ENCODE assay signal across 25 cellular contexts in genomic region chr9:123356851-123357747, GRCh38. TPM values are rescaled to one million over a fixed set of nuclear protein-coding genes. Genes with fewer than 3 reads are reported as not detected.
A peak's percentile ranks its signal among the peaks of the same experiment; 100 is the strongest.
DNase-seq lines count a peak whose midpoint lies in the region; ATAC-seq and TF ChIP-seq lines count a peak whose summit lies in the region.
"Had no signal": no experiment of that assay in that cellular context is flagged by ENCODE, and none has a peak within 500 bp of the region (broad histone marks: within the 10 kb centered on the region; RNA-seq: fewer than 3 reads in every experiment).

No MANE protein-coding gene starts in this region.

- POLR2A ChIA-PET in naive thymus-derived CD8-positive, alpha-beta T cell (lab: Charles Lee): interaction anchor here (0.6 kb wide), 1 partner anchor 275 kb away, joined by 3 read pairs; no protein-coding TSS in a partner anchor

- 39% methylated on average over 18 of the region's 19 CpGs for WGBS in HUES64

- H3K4me3 Mint-ChIP-seq in progenitor cell of endocrine pancreas (ENCODE audit: low read depth): peak overlapping the region; percentile 61
- H3K4me3 Mint-ChIP-seq in naive thymus-derived CD8-positive, alpha-beta T cell: no peak overlapping the region

- TF ChIP-seq CTCF in progenitor cell of endocrine pancreas (IDR thresholded peaks at IDR 0.05; ENCODE audit: unreplicated experiment) (no peak), coronary artery (IDR thresholded peaks at IDR 0.05) (no peak)

- H3K27me3 ChIP-seq in HUES64 (ENCODE audit: insufficient read depth, low read length) (peaks cover 4% of the 10 kb centered on the region; the same call in 1 of the 2 replicates), layer of hippocampus (ENCODE audit: control insufficient read depth, insufficient read depth, low read length) (no peaks in the 10 kb centered on the region)
- H3K27me3 ChIP-seq: ascending aorta, colonic mucosa, pancreas had no signal

- H3K4me3 ChIP-seq in HUES64 (ENCODE audit: low read length) (peak overlapping the region; percentile 42), coronary artery (no peak overlapping the region)
- H3K4me3 ChIP-seq: ascending aorta, colonic mucosa, GM12878, mucosa of descending colon, pancreas, SJCRH30, thoracic aorta had no signal

- ATAC-seq in naive thymus-derived CD8-positive, alpha-beta T cell: no peak
- ATAC-seq: GM12878, mucosa of descending colon, pancreas, PC-3 had no signal

- H3K4me1 ChIP-seq in HUES64 (ENCODE audit: insufficient read depth, low read length): peaks cover 43% of the 10 kb centered on the region
- H3K4me1 ChIP-seq: ascending aorta, pancreas had no signal

- peaks cover 21% of the 10 kb centered on the region for H3K27me3 Mint-ChIP-seq in progenitor cell of endocrine pancreas
- H3K27me3 Mint-ChIP-seq in naive thymus-derived CD8-positive, alpha-beta T cell: peaks cover 3 to 11% (median 5%) of the 10 kb centered on the region in 5 donors

- H3K9ac ChIP-seq in HUES64 (ENCODE audit: low read depth, low read length): peak overlapping the region; percentile 37; the same call in 1 of the 2 replicates

- H3K27ac ChIP-seq in HUES64 (ENCODE audit: low read depth, low read length) (peak overlapping the region; percentile 70), cingulate gyrus (ENCODE audit: low read depth, low read length) (peak overlapping the region; percentile 93), layer of hippocampus (ENCODE audit: low read depth, low read length) (peak overlapping the region; percentile 81), coronary artery (no peak overlapping the region)
- H3K27ac ChIP-seq: ascending aorta, colonic mucosa, pancreas, SJCRH30, skin epidermis, thoracic aorta had no signal

- peaks cover 43% of the 10 kb centered on the region for H3K4me1 Mint-ChIP-seq in progenitor cell of endocrine pancreas (ENCODE audit: low read depth)
- peaks cover 8 to 33% (median 18%) of the 10 kb centered on the region in 4 donors for H3K4me1 Mint-ChIP-seq in naive thymus-derived CD8-positive, alpha-beta T cell

- H3K27ac Mint-ChIP-seq in progenitor cell of endocrine pancreas: peak overlapping the region; percentile 57
- H3K27ac Mint-ChIP-seq in naive thymus-derived CD8-positive, alpha-beta T cell: peak overlapping the region in 3 of 10 donors; percentile 49 to 74 (median 49)

- DNase-seq in progenitor cell of endocrine pancreas (ENCODE audit: low spot score, unreplicated experiment) (no peak), DMS 273 treated with DMSO at 0.1 percent for 48 hours (lab: John Stamatoyannopoulos, UW) (no peak), coronary artery (ENCODE audit: low spot score) (no peak)
- DNase-seq in naive thymus-derived CD8-positive, alpha-beta T cell: no peak
- no peak for DNase-seq in activated naive CD4-positive, alpha-beta T cell treated with anti-CD3 and anti-CD28 coated beads, Interleukin-2, amount 50 U/mL, for 16 hours
- DNase-seq: activated CD4-positive, alpha-beta T cell treated with anti-CD3 and anti-CD28 coated beads for 1 hour; activated effector memory CD4-positive, alpha-beta T cell treated with Interleukin-2 at 50 U/mL for 16 hours; colonic mucosa; kidney; NCI-H2081; NCI-H526; pancreas; PC-3; SJCRH30; stimulated activated CD4-positive, alpha-beta T cell treated with anti-CD3 and anti-CD28 coated beads, Interleukin-4, amount 100 ng/mL, for 4 hours; stimulated activated CD8-positive, alpha-beta memory T cell treated with anti-CD3 and anti-CD28 coated beads, Interleukin-4, amount 100 ng/mL, for 48 hours; T-helper 9 cell had no signal

- no peaks in the 10 kb centered on the region for H3K36me3 ChIP-seq in HUES64 (ENCODE audit: insufficient read depth, low read length)
- H3K36me3 ChIP-seq: ascending aorta, colonic mucosa, pancreas, SJCRH30, thoracic aorta had no signal

- no peaks in the 10 kb centered on the region for H3K9me3 Mint-ChIP-seq in progenitor cell of endocrine pancreas (ENCODE audit: low read depth)
- H3K9me3 Mint-ChIP-seq in naive thymus-derived CD8-positive, alpha-beta T cell: no peaks in the 10 kb centered on the region

- no peaks in the 10 kb centered on the region for H3K9me3 ChIP-seq in HUES64 (ENCODE audit: insufficient read depth, low read depth, low read length)
- H3K9me3 ChIP-seq: ascending aorta, colonic mucosa, mucosa of descending colon, pancreas, SJCRH30, thoracic aorta had no signal

- no peaks in the 10 kb centered on the region for H3K36me3 Mint-ChIP-seq in progenitor cell of endocrine pancreas (ENCODE audit: insufficient read depth)
- H3K36me3 Mint-ChIP-seq in naive thymus-derived CD8-positive, alpha-beta T cell: no peaks in the 10 kb centered on the region

RNA-seq across cellular contexts. Expression of gene CRB2, which starts 1.1 kb away (rescaled TPM):
- polyA plus RNA-seq in HUES64 (2013, experiment 1 of 2): 11.7 TPM
- polyA plus RNA-seq in HUES64 (2013, experiment 2 of 2): 15.0 TPM
- total RNA-seq in progenitor cell of endocrine pancreas: 7.1 and 8.4 TPM in 2 replicates
- total RNA-seq in naive thymus-derived CD8-positive, alpha-beta T cell: under 1 TPM; 0.18 to 0.25 TPM
- under 1 TPM in 1 of 3 donors, not detected in 2; 0.08 TPM for polyA plus RNA-seq in naive thymus-derived CD8-positive, alpha-beta T cell
- total RNA-seq: ascending aorta, pancreas, PC-3, thoracic aorta had no signal

Comparison
In these comparisons a context has a peak if more than half of its experiments do, and no peak if none do; other contexts are left out.
1. H3K27ac ChIP-seq: peak in HUES64 (single experiment), cingulate gyrus (single experiment) and layer of hippocampus (single experiment); none in coronary artery (0 of 2).